ENCODE assay signal across 11 cellular contexts in the genomic region with DNA sequence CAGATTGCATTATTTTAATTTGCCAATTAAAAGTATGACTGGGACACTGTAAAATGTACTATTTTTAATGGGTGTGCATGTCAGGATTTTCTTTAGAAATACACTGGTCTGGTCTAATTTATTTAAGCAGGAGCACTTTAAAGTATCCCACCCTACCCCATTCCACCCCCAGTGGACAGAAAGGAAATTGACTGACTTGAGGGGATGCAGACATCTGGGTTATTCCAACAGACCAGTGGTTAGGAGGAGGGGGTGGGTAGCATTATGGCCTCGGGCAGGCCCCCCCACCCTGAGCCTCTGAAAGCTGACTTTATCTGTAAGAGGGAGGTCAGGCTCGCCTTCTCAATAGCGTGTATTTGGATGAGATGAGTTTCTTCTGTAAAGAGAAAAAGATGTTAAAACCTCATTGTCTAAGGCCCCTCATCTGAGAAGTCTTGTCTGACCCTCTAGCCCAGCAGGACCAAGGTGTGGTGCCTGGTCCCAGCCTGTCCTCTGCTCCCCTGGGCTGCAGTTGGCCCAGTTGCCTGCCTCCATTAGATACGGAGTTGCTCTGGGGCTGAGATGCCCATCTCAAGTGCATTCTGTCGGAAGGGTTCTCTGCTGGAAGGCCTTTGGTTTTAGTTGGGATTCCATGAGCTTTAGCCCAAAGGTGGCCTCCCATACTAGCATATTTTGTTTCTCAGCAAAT. TPM values are rescaled to one million over a fixed set of nuclear protein-coding genes. Genes with fewer than 3 reads are reported as not detected.
A peak's percentile ranks its signal among the peaks of the same experiment; 100 is the strongest.
DNase-seq lines count a peak whose midpoint lies in the region; ATAC-seq and TF ChIP-seq lines count a peak whose summit lies in the region.
"Had no signal": no experiment of that assay in that cellular context is flagged by ENCODE, and none has a peak within 500 bp of the region (broad histone marks: within the 10 kb centered on the region; RNA-seq: fewer than 3 reads in every experiment).

No MANE protein-coding gene starts in this region.

- H3F3A ChIP-seq in PC-3 (ENCODE audit: low read length, unreplicated experiment) = peaks cover 7% of the 10 kb centered on the region

- no peak overlapping the region for H2AFZ ChIP-seq in PC-3 (ENCODE audit: low read length)

- H3K4me1 ChIP-seq in PC-3 (ENCODE audit: insufficient read depth, low read length) (peaks cover 22% of the 10 kb centered on the region), aorta (ENCODE audit: control insufficient read depth in 1 of 2, insufficient read depth in 2 of 2, low read length in 2 of 2) (peaks cover 3 to 6% of the 10 kb centered on the region in 2 donors)

- H3K9me3 ChIP-seq in PC-3 (ENCODE audit: low read length) = no peaks in the 10 kb centered on the region
- H3K9me3 ChIP-seq in aorta (ENCODE audit: control insufficient read depth, low read length) = no peaks in the 10 kb centered on the region
- H3K9me3 ChIP-seq: suprapubic skin had no signal

- no TSS peak for BruUV-seq in PC-3 (replicated peaks; lab: Mats Ljungman, UMichigan)

- 66 to 68% methylated on average over 5 of the region's 5 CpGs for WGBS in aorta, 2 donors

- TF ChIP-seq CTCF in PC-3 (conservative IDR thresholded peaks at IDR 0.05; ENCODE audit: low read depth, low read length) = peak; percentile 28; the same call in 1 of the 2 replicates
- peak; percentile 25 for TF ChIP-seq CTCF in fibroblast of pulmonary artery (IDR thresholded peaks at IDR 0.05; ENCODE audit: low read length, missing control alignments)

- CTCF ChIA-PET in PC-3 (lab: Charles Lee) = no interaction called here

- no peak overlapping the region for H3K4me3 ChIP-seq in PC-3 (ENCODE audit: low read length)
- H3K4me3 ChIP-seq in fibroblast of pulmonary artery (replicated peaks; ENCODE audit: low read depth, low read length) = no peak overlapping the region
- H3K4me3 ChIP-seq in aorta (ENCODE audit: low read length in 2 of 2) = no peak overlapping the region
- H3K4me3 ChIP-seq: suprapubic skin had no signal

- H3K79me2 ChIP-seq in PC-3 (ENCODE audit: low read length) = peaks cover 61% of the 10 kb centered on the region

- H4K20me1 ChIP-seq in PC-3 (ENCODE audit: low read length) = peaks cover 79% of the 10 kb centered on the region

- POLR2A ChIA-PET in PC-3 (lab: Charles Lee; ENCODE audit: unreplicated experiment) = no interaction called here

- no peaks in the 10 kb centered on the region for H3K9me2 ChIP-seq in PC-3 (replicated peaks; ENCODE audit: low read length)

- no peaks in the 10 kb centered on the region for H3K27me3 ChIP-seq in PC-3 (ENCODE audit: low read length)
- H3K27me3 ChIP-seq in aorta (ENCODE audit: control insufficient read depth in 1 of 2, insufficient read depth in 2 of 2, low read length in 1 of 2) = peaks cover 0 to 1% of the 10 kb centered on the region in 2 donors
- H3K27me3 ChIP-seq: suprapubic skin had no signal

- intact Hi-C loops in left cardiac atrium (cut with DNase I) = no loop called here
- intact Hi-C loops in Right ventricle myocardium inferior (cut with DNase I) = no loop called here
- intact Hi-C loops in PC-3 (cut with micrococcal nuclease) = no loop called here
- intact Hi-C loops in aorta (cut with DNase I) = loop anchor here in 1 of 2 donors (5.0 kb wide), 1 partner anchor 56 kb away; a partner anchor contains a TSS

- no peak overlapping the region for H3K9ac ChIP-seq in PC-3 (ENCODE audit: low read length)

- ATAC-seq in left cardiac atrium = no peak
- ATAC-seq in Right ventricle myocardium inferior = no peak
- ATAC-seq in PC-3 = no peak
- ATAC-seq in aorta (ENCODE audit: low FRiP score) = no peak
- ATAC-seq in GM21619 (IDR thresholded peaks at IDR 0.05; ENCODE audit: unreplicated experiment) = no peak
- no peak for ATAC-seq in GM18873 (IDR thresholded peaks at IDR 0.05; ENCODE audit: low FRiP score, unreplicated experiment)

- DNase-seq in left cardiac atrium (peak; percentile 9), Right ventricle myocardium inferior (ENCODE audit: missing footprints) (no peak), PC-3 (no peak), fibroblast of pulmonary artery (ENCODE audit: low read depth) (no peak), aorta (no peak), GM19240 (ENCODE audit: insufficient read length, low spot score) (no peak)
- DNase-seq: NCI-H187 had no signal

- H3K36me3 ChIP-seq in PC-3 (ENCODE audit: low read depth, low read length) (peaks cover 82% of the 10 kb centered on the region), aorta (ENCODE audit: control insufficient read depth in 1 of 2, insufficient read depth in 2 of 2, low read length in 1 of 2) (peaks cover 3 to 22% of the 10 kb centered on the region in 2 donors)

- H3K4me2 ChIP-seq in PC-3 (ENCODE audit: low read length) = no peak overlapping the region

- H3K27ac ChIP-seq in PC-3 (ENCODE audit: low read length) (no peak overlapping the region), aorta (ENCODE audit: low read depth in 1 of 2, low read length in 2 of 2) (no peak overlapping the region)

RNA-seq across cellular contexts. Expression of a gene that starts 4.4 kb away (rescaled TPM):
- total RNA-seq in left cardiac atrium (100 to 1,000 TPM in 1 of 2 donors, 10 to 100 TPM in 1; 81.3 to 141 TPM), Right ventricle myocardium inferior (85.6 TPM), PC-3 (2014; rRNA removed) (231 and 369 TPM in 2 replicates), aorta (100 to 1,000 TPM in 1 of 2 donors, 10 to 100 TPM in 1; 84.9 to 112 TPM)
- polyA plus RNA-seq in aorta = 10 to 100 TPM; 62.5 to 80.5 TPM

RNA-seq across cellular contexts. Expression of a gene that starts 21.5 kb away (rescaled TPM):
- total RNA-seq in left cardiac atrium = not detected
- not detected for total RNA-seq in Right ventricle myocardium inferior
- not detected in 2 replicates for total RNA-seq in PC-3 (2014; rRNA removed)
- total RNA-seq in aorta = not detected
- not detected for polyA plus RNA-seq in aorta
- total RNA-seq: lung microvascular endothelial cell had no signal

RNA-seq across cellular contexts. Expression of a gene that starts 23.9 kb away (rescaled TPM):
- total RNA-seq in left cardiac atrium = 10 to 100 TPM; 43.6 to 53.5 TPM
- 34.5 TPM for total RNA-seq in Right ventricle myocardium inferior
- 21.7 and 31.2 TPM in 2 replicates for total RNA-seq in PC-3 (2014; rRNA removed)
- 100 to 1,000 TPM in 1 of 2 donors, 10 to 100 TPM in 1; 88.3 to 164 TPM for total RNA-seq in aorta
- 10 to 100 TPM; 16.9 to 72.0 TPM for polyA plus RNA-seq in aorta

RNA-seq across cellular contexts. Expression of a gene that starts 55.0 kb away (rescaled TPM):
- total RNA-seq in left cardiac atrium (10 to 100 TPM; 78.3 to 89.5 TPM), Right ventricle myocardium inferior (79.8 TPM), PC-3 (2014; rRNA removed) (649 TPM in 2 replicates), aorta (10 to 100 TPM; 55.7 to 70.6 TPM)
- polyA plus RNA-seq in aorta = 100 to 1,000 TPM in 1 of 2 donors, 10 to 100 TPM in 1; 96.2 to 130 TPM
